Comparison of ENCODE assay signal across 9 cellular contexts in the genomic region with DNA sequence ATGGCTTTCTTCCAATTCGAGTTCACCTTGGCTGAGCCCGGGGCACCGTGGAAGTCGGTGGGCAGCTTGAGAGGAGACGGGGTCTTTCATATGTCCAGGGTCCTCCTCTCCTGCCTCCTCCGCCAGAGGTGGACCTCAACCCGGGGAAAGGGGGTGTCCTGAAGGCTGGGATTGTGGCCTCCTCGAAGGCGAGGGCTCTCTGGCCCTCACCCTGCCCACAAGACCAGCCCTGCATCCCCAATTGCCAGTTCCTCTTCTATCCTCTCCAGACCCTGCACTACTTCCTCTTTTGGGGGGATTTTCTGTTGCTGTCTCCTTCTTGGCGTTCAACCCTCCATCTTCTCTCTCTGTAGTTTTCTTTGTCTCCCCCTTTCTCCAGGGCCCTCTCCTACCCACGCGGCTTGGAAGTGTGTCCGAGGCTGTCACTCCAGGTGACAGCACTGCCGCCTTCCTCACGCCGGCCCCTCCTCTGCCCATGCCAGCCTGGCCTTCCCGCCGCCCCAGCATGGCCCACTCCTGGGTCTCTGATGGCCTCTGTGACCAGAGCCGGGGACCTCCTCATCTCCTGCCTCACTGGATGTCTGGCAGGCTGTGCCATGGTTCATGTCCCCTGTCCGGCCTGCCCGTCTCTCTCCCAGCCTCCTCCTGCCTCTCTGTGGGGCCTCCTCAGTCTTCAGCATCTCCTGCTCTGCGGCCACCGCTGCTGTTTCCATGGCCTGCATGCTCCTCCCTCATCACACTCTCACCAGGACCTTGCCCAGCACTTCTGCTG. TPM values are rescaled to one million over a fixed set of nuclear protein-coding genes. Genes with fewer than 3 reads are reported as not detected.
DNase-seq lines count a peak whose midpoint lies in the region; ATAC-seq and TF ChIP-seq lines count a peak whose summit lies in the region.
"Had no signal": no experiment of that assay in that cellular context is flagged by ENCODE, and none has a peak within 500 bp of the region (broad histone marks: within the 10 kb centered on the region; RNA-seq: fewer than 3 reads in every experiment).

No MANE protein-coding gene starts in this region.

- H3K27ac ChIP-seq in colonic mucosa (peak overlapping the region; percentile 36), testis (no peak overlapping the region)

- no peak overlapping the region for H3K9ac ChIP-seq in colonic mucosa (ENCODE audit: low read depth in 2 of 2, low read length in 2 of 2)

- WGBS in testis, 2 donors = 82 to 84% methylated on average over 21 to 23 of the region's 23 CpGs

- TF ChIP-seq CTCF in GM13976 (IDR thresholded peaks at IDR 0.05; ENCODE audit: borderline replicate concordance, control extremely low read depth, extremely low read depth, insufficient read depth, missing control alignments) (no peak), colonic mucosa (IDR thresholded peaks at IDR 0.05) (no peak), testis (IDR thresholded peaks at IDR 0.05) (no peak)

- H3K36me3 ChIP-seq in colonic mucosa (no peaks in the 10 kb centered on the region), testis (ENCODE audit: low read depth, missing control alignments) (no peaks in the 10 kb centered on the region)

- peak; percentile 52 for DNase-seq in GM13976 (ENCODE audit: low spot score)
- DNase-seq in NOMO-1 (lab: John Stamatoyannopoulos, UW; ENCODE audit: unreplicated experiment in 2 of 2) = peak; percentile 85 to 95
- DNase-seq in colonic mucosa = no peak
- DNase-seq in pons (ENCODE audit: low spot score) = peak; percentile 67
- no peak for DNase-seq in NCI-H526 (lab: John Stamatoyannopoulos, UW)
- no peak for DNase-seq in testis

- ATAC-seq in HG03571 (IDR thresholded peaks at IDR 0.05; ENCODE audit: unreplicated experiment) = no peak

- in situ Hi-C loops in GM13976 (cut with MboI; ENCODE audit: low sequenced_read_pairs, unreplicated experiment) = loop anchor here (25.0 kb wide), 1 partner anchor 165 kb away; a partner anchor contains a TSS

- no peaks in the 10 kb centered on the region for H3K9me3 ChIP-seq in colonic mucosa
- no peaks in the 10 kb centered on the region for H3K9me3 ChIP-seq in testis

- H3K4me1 ChIP-seq in colonic mucosa = no peaks in the 10 kb centered on the region
- H3K4me1 ChIP-seq in testis = no peaks in the 10 kb centered on the region

- H3K27me3 ChIP-seq in colonic mucosa = no peaks in the 10 kb centered on the region
- no peaks in the 10 kb centered on the region for H3K27me3 ChIP-seq in testis

- H3K4me3 ChIP-seq in colonic mucosa (no peak overlapping the region), testis (no peak overlapping the region)

- intact Hi-C loops in colonic mucosa (cut with DNase I) (no loop called here), testis (cut with DNase I; ENCODE audit: low total_unique reads) (no loop called here)

- TF ChIP-seq POLR2A in testis (IDR thresholded peaks at IDR 0.05) = no peak

RNA-seq across cellular contexts. Expression of a gene that starts 2.4 kb away (rescaled TPM):
- total RNA-seq in colonic mucosa (1 to 10 TPM; 1.4 to 5.9 TPM), testis (1 to 10 TPM in 1 of 2 donors, under 1 TPM in 1; 0.63 to 2.8 TPM)
- 3.4 TPM for polyA plus RNA-seq in testis (ENCODE audit: insufficient read depth, low read depth, low replicate concordance)
- total RNA-seq: LHCN-M2 had no signal

RNA-seq across cellular contexts. Expression of a gene that starts 40.6 kb away (rescaled TPM):
- total RNA-seq in colonic mucosa (under 1 TPM in 1 of 2 donors, not detected in 1; 0.05 TPM), testis (under 1 TPM in 1 of 2 donors, not detected in 1; 0.19 TPM)
- polyA plus RNA-seq in testis (ENCODE audit: insufficient read depth, low read depth, low replicate concordance) = not detected
- total RNA-seq: cerebellum, LHCN-M2 had no signal

Comparison
In these comparisons a context has a peak if more than half of its experiments do, and no peak if none do; other contexts are left out.
1. DNase-seq: peak in GM13976 (single experiment), NOMO-1 (2 of 2) and pons (single experiment); none in colonic mucosa (single experiment), NCI-H526 (0 of 2) and testis (single experiment).